Comparison of ENCODE assay signal across 1 cellular context in genomic region chr1:3135746-3136455, GRCh38.
TF ChIP-seq lines count a peak whose summit lies in the region.

No MANE protein-coding gene starts in this region.

TF ChIP-seq in GM23338, 12 proteins besides CTCF, POLR2A, EP300 and RAD21 (continued from another document):
- TF ChIP-seq REST (IDR thresholded peaks at IDR 0.05; ENCODE audit: unreplicated experiment) (no peak), JUNB (IDR thresholded peaks at IDR 0.05; ENCODE audit: unreplicated experiment) (no peak)
- TF ChIP-seq, protein P1, sequence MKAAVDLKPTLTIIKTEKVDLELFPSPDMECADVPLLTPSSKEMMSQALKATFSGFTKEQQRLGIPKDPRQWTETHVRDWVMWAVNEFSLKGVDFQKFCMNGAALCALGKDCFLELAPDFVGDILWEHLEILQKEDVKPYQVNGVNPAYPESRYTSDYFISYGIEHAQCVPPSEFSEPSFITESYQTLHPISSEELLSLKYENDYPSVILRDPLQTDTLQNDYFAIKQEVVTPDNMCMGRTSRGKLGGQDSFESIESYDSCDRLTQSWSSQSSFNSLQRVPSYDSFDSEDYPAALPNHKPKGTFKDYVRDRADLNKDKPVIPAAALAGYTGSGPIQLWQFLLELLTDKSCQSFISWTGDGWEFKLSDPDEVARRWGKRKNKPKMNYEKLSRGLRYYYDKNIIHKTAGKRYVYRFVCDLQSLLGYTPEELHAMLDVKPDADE (IDR thresholded peaks at IDR 0.05): no peak
